16 cellular contexts compared by ENCODE assay signal in genomic region chr22:47112566-47112965, GRCh38.
DNase-seq lines count a peak whose midpoint lies in the region; ATAC-seq and TF ChIP-seq lines count a peak whose summit lies in the region.
"Had no signal": no experiment of that assay in that cellular context is flagged by ENCODE, and none has a peak within 500 bp of the region (broad histone marks: within the 10 kb centered on the region; RNA-seq: fewer than 3 reads in every experiment).

No MANE protein-coding gene starts in this region.

- H3K27me3 ChIP-seq in neuronal stem cell (ENCODE audit: control insufficient read depth in 3 of 3, insufficient read depth in 3 of 3, low read depth in 1 of 3, low read length in 3 of 3) (no peaks in the 10 kb centered on the region), vagina (no peaks in the 10 kb centered on the region)

- H2BK12ac ChIP-seq in neuronal stem cell (ENCODE audit: low read length), result no peak overlapping the region

- peak overlapping the region; percentile 38 for H2AK5ac ChIP-seq in neuronal stem cell (ENCODE audit: low read depth, low read length)

- H4K8ac ChIP-seq in neuronal stem cell (ENCODE audit: low read depth, low read length), result no peak overlapping the region

- peak; percentile 57 for DNase-seq in activated effector memory CD4-positive, alpha-beta T cell treated with anti-CD3 and anti-CD28 coated beads, Interleukin-2, amount 50 U/mL, for 16 hours
- no peak for DNase-seq in activated effector memory CD4-positive, alpha-beta T cell treated with Interleukin-2 at 50 U/mL for 16 hours
- DNase-seq in cerebellar cortex (ENCODE audit: low spot score) (peak; percentile 24), neuronal stem cell (ENCODE audit: low spot score) (no peak), vagina (ENCODE audit: extremely low spot score in 2 of 2) (no peak), NCI-H1092 treated with DMSO at 0.1 percent for 48 hours (lab: John Stamatoyannopoulos, UW) (no peak)
- DNase-seq: Calu3; CD4-positive, CD25-positive, alpha-beta regulatory T cell; DMS 273 treated with DMSO at 0.1 percent for 48 hours; GOT3; HFFc6 had no signal

- no peak overlapping the region for H3K4me2 ChIP-seq in neuronal stem cell (ENCODE audit: insufficient read depth, low read length, poor library complexity, severe bottlenecking)

- H3K23ac ChIP-seq in neuronal stem cell (ENCODE audit: low read depth, low read length, poor library complexity), result no peak overlapping the region

- H3K4ac ChIP-seq in neuronal stem cell (ENCODE audit: low read length), result peak overlapping the region; percentile 40

- H3K9ac ChIP-seq in neuronal stem cell (ENCODE audit: low read depth, low read length, poor library complexity), result peak overlapping the region; percentile 55

- intact Hi-C loops in vagina (cut with DNase I), result no loop called here

- H3K9me3 ChIP-seq in neuronal stem cell (replicated peaks in 1 of 2; ENCODE audit: control insufficient read depth in 2 of 2, insufficient read depth in 1 of 2, low read depth in 1 of 2, low read length in 2 of 2) (peaks cover 0 to 2% of the 10 kb centered on the region in 2 donors), vagina (no peaks in the 10 kb centered on the region)
- H3K9me3 ChIP-seq: HAP-1 had no signal

- H3K18ac ChIP-seq in neuronal stem cell (ENCODE audit: low read length), result peak overlapping the region; percentile 31

- H2AFZ ChIP-seq in neuronal stem cell (ENCODE audit: low read length), result no peak overlapping the region

- H2BK5ac ChIP-seq in neuronal stem cell (ENCODE audit: low read length), result no peak overlapping the region

- no peak for TF ChIP-seq POLR2A in vagina (IDR thresholded peaks at IDR 0.05)

- no peak overlapping the region for H2BK15ac ChIP-seq in neuronal stem cell (ENCODE audit: low read length)

- peaks cover 1% of the 10 kb centered on the region for H3K79me1 ChIP-seq in neuronal stem cell (ENCODE audit: low read depth, low read length)

- H3K4me3 ChIP-seq in neuronal stem cell (ENCODE audit: low read length in 2 of 2) (no peak overlapping the region), vagina (no peak overlapping the region)
- H3K4me3 ChIP-seq: GM12878, HAP-1 had no signal

- H3K36me3 ChIP-seq in neuronal stem cell (replicated peaks in 1 of 2; ENCODE audit: control insufficient read depth in 2 of 2, insufficient read depth in 2 of 2, low read length in 2 of 2) (no peaks in the 10 kb centered on the region), vagina (no peaks in the 10 kb centered on the region)
- H3K36me3 ChIP-seq: HAP-1 had no signal

- H4K91ac ChIP-seq in neuronal stem cell (ENCODE audit: low read depth, low read length, poor library complexity), result no peak overlapping the region

- no peak for TF ChIP-seq CTCF in vagina (IDR thresholded peaks at IDR 0.05)

- peaks cover 0 to 6% of the 10 kb centered on the region in 2 donors for H3K4me1 ChIP-seq in neuronal stem cell (ENCODE audit: control insufficient read depth in 2 of 2, insufficient read depth in 1 of 2, low read depth in 1 of 2, low read length in 2 of 2)
- no peaks in the 10 kb centered on the region for H3K4me1 ChIP-seq in vagina
- H3K4me1 ChIP-seq: HAP-1 had no signal

- no peak overlapping the region for H2BK120ac ChIP-seq in neuronal stem cell (ENCODE audit: low read depth, low read length)

- no CpG with 5 or more reads among the region's 15 CpGs for whole genome bisulfite sequencing in neuronal stem cell (ENCODE audit: extremely low coverage in 2 of 2, insufficient read length in 2 of 2, insufficient replicate concordance in 1 of 2), 2 donors

- no peak overlapping the region for H3K27ac ChIP-seq in neuronal stem cell (replicated peaks; ENCODE audit: low read length)
- no peak overlapping the region for H3K27ac ChIP-seq in vagina
- H3K27ac ChIP-seq: 22Rv1 had no signal

- ATAC-seq in SK-N-SH treated with all-trans-retinoic acid at 6 μM for 48 hours (no peak), GM19463 (IDR thresholded peaks at IDR 0.05; ENCODE audit: unreplicated experiment) (no peak)
- ATAC-seq: GM12878 had no signal

- peak overlapping the region; percentile 31 for H3K14ac ChIP-seq in neuronal stem cell (ENCODE audit: low read length)

TF ChIP-seq in SK-N-SH treated with all-trans-retinoic acid at 6 μM for 48 hours, 23 proteins besides CTCF, POLR2A, EP300 and RAD21:
- TF ChIP-seq ARNTL (CRISPR knock-in tag; IDR thresholded peaks at IDR 0.05; ENCODE audit: borderline replicate concordance, low read depth) (no peak), GLIS3 (CRISPR knock-in tag; IDR thresholded peaks at IDR 0.05) (no peak), PPARA (CRISPR knock-in tag; IDR thresholded peaks at IDR 0.05; ENCODE audit: borderline replicate concordance) (no peak), ZNF70 (CRISPR knock-in tag; IDR thresholded peaks at IDR 0.05) (no peak), CSDC2 (CRISPR knock-in tag; IDR thresholded peaks at IDR 0.05) (no peak)
- TF ChIP-seq, protein P1, sequence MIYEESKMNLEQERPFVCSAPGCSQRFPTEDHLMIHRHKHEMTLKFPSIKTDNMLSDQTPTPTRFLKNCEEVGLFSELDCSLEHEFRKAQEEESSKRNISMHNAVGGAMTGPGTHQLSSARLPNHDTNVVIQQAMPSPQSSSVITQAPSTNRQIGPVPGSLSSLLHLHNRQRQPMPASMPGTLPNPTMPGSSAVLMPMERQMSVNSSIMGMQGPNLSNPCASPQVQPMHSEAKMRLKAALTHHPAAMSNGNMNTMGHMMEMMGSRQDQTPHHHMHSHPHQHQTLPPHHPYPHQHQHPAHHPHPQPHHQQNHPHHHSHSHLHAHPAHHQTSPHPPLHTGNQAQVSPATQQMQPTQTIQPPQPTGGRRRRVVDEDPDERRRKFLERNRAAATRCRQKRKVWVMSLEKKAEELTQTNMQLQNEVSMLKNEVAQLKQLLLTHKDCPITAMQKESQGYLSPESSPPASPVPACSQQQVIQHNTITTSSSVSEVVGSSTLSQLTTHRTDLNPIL (CRISPR knock-in tag; IDR thresholded peaks at IDR 0.05; ENCODE audit: low read depth), result no peak
TF ChIP-seq in SK-N-SH treated with all-trans-retinoic acid at 6 μM for 48 hours: peak in this region for 0.

Comparison
In these comparisons a context has a peak if more than half of its experiments do, and no peak if none do; other contexts are left out.
1. DNase-seq: peak in activated effector memory CD4-positive, alpha-beta T cell treated with anti-CD3 and anti-CD28 coated beads, Interleukin-2, amount 50 U/mL, for 16 hours (single experiment) and cerebellar cortex (single experiment); none in activated effector memory CD4-positive, alpha-beta T cell treated with Interleukin-2 at 50 U/mL for 16 hours (single experiment), neuronal stem cell (single experiment), vagina (0 of 2) and NCI-H1092 treated with DMSO at 0.1 percent for 48 hours (single experiment).